1 cellular context compared by ENCODE assay signal in genomic region chr1:204997616-204998015, GRCh38.
TF ChIP-seq lines count a peak whose summit lies in the region.

No MANE protein-coding gene starts in this region.

TF ChIP-seq in neural cell, 6 proteins besides CTCF, POLR2A, EP300 and RAD21:
- TF ChIP-seq TAF1 (IDR thresholded peaks at IDR 0.05; ENCODE audit: low read depth) (no peak), POLR2AphosphoS5 (IDR thresholded peaks at IDR 0.05) (no peak), SMC3 (conservative IDR thresholded peaks at IDR 0.05; ENCODE audit: poor library complexity) (no peak), REST (IDR thresholded peaks at IDR 0.05; ENCODE audit: borderline replicate concordance) (no peak), EZH2 (IDR thresholded peaks at IDR 0.05; ENCODE audit: borderline replicate concordance, insufficient read depth, low read length, poor library complexity, severe bottlenecking) (no peak), MXI1 (conservative IDR thresholded peaks at IDR 0.05; ENCODE audit: poor library complexity, severe bottlenecking) (no peak)
